In genomic region chr7:8442814-8443304, GRCh38 we compare ENCODE assay signal across 1 cellular context.
TF ChIP-seq lines count a peak whose summit lies in the region.

No MANE protein-coding gene starts in this region.

TF ChIP-seq in H1, 55 proteins besides CTCF, POLR2A, EP300 and RAD21:
- TF ChIP-seq JUN (IDR thresholded peaks at IDR 0.05; ENCODE audit: low read depth, low read length) (no peak), HDAC2 (IDR thresholded peaks at IDR 0.05; ENCODE audit: borderline replicate concordance in 1 of 2, low read depth in 2 of 2, low read length in 2 of 2) (peak; percentile 57 to 93; a peak in 1 of 4 replicates), BACH1 (IDR thresholded peaks at IDR 0.05; ENCODE audit: low read length) (peak; percentile 58; the same call in 1 of the 2 replicates), CHD2 (IDR thresholded peaks at IDR 0.05; ENCODE audit: low read length) (0 out of 2 replicates have a peak, but pooled peaks have one; percentile 13), BCL11A (IDR thresholded peaks at IDR 0.05; ENCODE audit: low read depth in 2 of 2, low read length in 2 of 2) (no peak), RBBP5 (IDR thresholded peaks at IDR 0.05; ENCODE audit: borderline replicate concordance, low read depth, low read length) (no peak), SP2 (IDR thresholded peaks at IDR 0.05; ENCODE audit: low read length) (no peak), RXRA (IDR thresholded peaks at IDR 0.05; ENCODE audit: insufficient read depth, low read depth, low read length) (no peak), CHD7 (IDR thresholded peaks at IDR 0.05; ENCODE audit: insufficient replicate concordance, low read length) (no peak), SIX5 (IDR thresholded peaks at IDR 0.05; ENCODE audit: low read depth, low read length) (no peak), USF2 (IDR thresholded peaks at IDR 0.05; ENCODE audit: low read length) (peak; percentile 85), ATF2 (IDR thresholded peaks at IDR 0.05; ENCODE audit: low read length) (no peak), KDM4A (IDR thresholded peaks at IDR 0.05; ENCODE audit: low read depth, low read length, severe bottlenecking) (peak; percentile 80), ASH2L (IDR thresholded peaks at IDR 0.05; ENCODE audit: low read length) (no peak), EZH2 (IDR thresholded peaks at IDR 0.05; ENCODE audit: low read depth, low read length, severe bottlenecking) (no peak), RNF2 (IDR thresholded peaks at IDR 0.05; ENCODE audit: borderline replicate concordance, low read depth, low read length, missing control alignments, poor library complexity, severe bottlenecking) (no peak), SUZ12 (IDR thresholded peaks at IDR 0.05; ENCODE audit: low read length) (no peak; the same call in 1 of the 2 replicates), EGR1 (IDR thresholded peaks at IDR 0.05; ENCODE audit: borderline replicate concordance, low read depth, low read length) (0 out of 2 replicates have a peak, but pooled peaks have one; percentile 28), MAX (IDR thresholded peaks at IDR 0.05) (peak; percentile 76), SAP30 (IDR thresholded peaks at IDR 0.05; ENCODE audit: insufficient read depth, insufficient replicate concordance, low read length) (no peak), MAFK (IDR thresholded peaks at IDR 0.05; ENCODE audit: low read depth, low read length) (no peak), SIRT6 (IDR thresholded peaks at IDR 0.05; ENCODE audit: low read length) (no peak), ZNF274 (IDR thresholded peaks at IDR 0.05; ENCODE audit: borderline replicate concordance, extremely low read depth, low read length) (no peak), CBX5 (IDR thresholded peaks at IDR 0.05; ENCODE audit: low read depth, low read length) (no peak), CHD1 (IDR thresholded peaks at IDR 0.05; ENCODE audit: low read depth, low read length) (no peak), BRCA1 (IDR thresholded peaks at IDR 0.05; ENCODE audit: low read depth, low read length) (no peak), KDM1A (IDR thresholded peaks at IDR 0.05; ENCODE audit: borderline replicate concordance, low read length) (no peak), NANOG (IDR thresholded peaks at IDR 0.05; ENCODE audit: insufficient read depth, low read depth, low read length, poor library complexity, severe bottlenecking) (no peak), GTF2F1 (IDR thresholded peaks at IDR 0.05; ENCODE audit: borderline replicate concordance, low read depth, low read length) (no peak), SP4 (IDR thresholded peaks at IDR 0.05; ENCODE audit: low read length) (no peak), JUND (IDR thresholded peaks at IDR 0.05; ENCODE audit: low read length) (no peak), YY1 (IDR thresholded peaks at IDR 0.05; ENCODE audit: low read depth, low read length) (no peak; the same call in 1 of the 2 replicates), POU5F1 (IDR thresholded peaks at IDR 0.05; ENCODE audit: low read depth, low read length) (no peak), TAF1 (IDR thresholded peaks at IDR 0.05; ENCODE audit: low read depth, low read length) (no peak), PHF8 (conservative IDR thresholded peaks at IDR 0.05; ENCODE audit: low read depth, low read length) (no peak), CREB1 (IDR thresholded peaks at IDR 0.05) (no peak), TEAD4 (IDR thresholded peaks at IDR 0.05; ENCODE audit: low read depth, low read length) (no peak), SIN3A (conservative IDR thresholded peaks at IDR 0.05 in 1 of 2, IDR thresholded peaks at IDR 0.05 in 1 of 2; ENCODE audit: low read depth in 1 of 2, low read length in 2 of 2) (peak; percentile 94 to 97; a peak in 3 of 4 replicates), RFX5 (IDR thresholded peaks at IDR 0.05; ENCODE audit: borderline replicate concordance, low read depth, low read length) (no peak), E2F6 (IDR thresholded peaks at IDR 0.05) (no peak), SRF (IDR thresholded peaks at IDR 0.05; ENCODE audit: low read depth, low read length) (no peak), TBP (IDR thresholded peaks at IDR 0.05; ENCODE audit: low read depth, low read length) (no peak), FOSL1 (IDR thresholded peaks at IDR 0.05; ENCODE audit: insufficient read depth, low read depth, low read length) (no peak), CBX8 (IDR thresholded peaks at IDR 0.05; ENCODE audit: borderline replicate concordance, low read depth, low read length) (no peak), KDM5A (IDR thresholded peaks at IDR 0.05; ENCODE audit: low read length) (no peak), TCF12 (IDR thresholded peaks at IDR 0.05; ENCODE audit: low read depth, low read length) (no peak), POLR2AphosphoS5 (IDR thresholded peaks at IDR 0.05; ENCODE audit: low read depth, low read length) (no peak), NRF1 (IDR thresholded peaks at IDR 0.05; ENCODE audit: low read depth, low read length) (no peak), GABPA (IDR thresholded peaks at IDR 0.05; ENCODE audit: borderline replicate concordance, insufficient read depth, low read length) (no peak), ATF3 (IDR thresholded peaks at IDR 0.05; ENCODE audit: insufficient read depth, low read depth, low read length) (peak; percentile 59; the same call in 1 of the 2 replicates), CEBPB (IDR thresholded peaks at IDR 0.05; ENCODE audit: low read depth, low read length) (no peak), TAF7 (optimal IDR thresholded peaks at IDR 0.05; ENCODE audit: borderline replicate concordance, low read depth, low read length) (no peak), SP1 (IDR thresholded peaks at IDR 0.05; ENCODE audit: low read depth, low read length) (no peak), CTBP2 (IDR thresholded peaks at IDR 0.05; ENCODE audit: borderline replicate concordance, insufficient read depth, insufficient read length, low read length) (no peak), HDAC6 (IDR thresholded peaks at IDR 0.05; ENCODE audit: low read depth, low read length) (no peak)
